In the genomic region with DNA sequence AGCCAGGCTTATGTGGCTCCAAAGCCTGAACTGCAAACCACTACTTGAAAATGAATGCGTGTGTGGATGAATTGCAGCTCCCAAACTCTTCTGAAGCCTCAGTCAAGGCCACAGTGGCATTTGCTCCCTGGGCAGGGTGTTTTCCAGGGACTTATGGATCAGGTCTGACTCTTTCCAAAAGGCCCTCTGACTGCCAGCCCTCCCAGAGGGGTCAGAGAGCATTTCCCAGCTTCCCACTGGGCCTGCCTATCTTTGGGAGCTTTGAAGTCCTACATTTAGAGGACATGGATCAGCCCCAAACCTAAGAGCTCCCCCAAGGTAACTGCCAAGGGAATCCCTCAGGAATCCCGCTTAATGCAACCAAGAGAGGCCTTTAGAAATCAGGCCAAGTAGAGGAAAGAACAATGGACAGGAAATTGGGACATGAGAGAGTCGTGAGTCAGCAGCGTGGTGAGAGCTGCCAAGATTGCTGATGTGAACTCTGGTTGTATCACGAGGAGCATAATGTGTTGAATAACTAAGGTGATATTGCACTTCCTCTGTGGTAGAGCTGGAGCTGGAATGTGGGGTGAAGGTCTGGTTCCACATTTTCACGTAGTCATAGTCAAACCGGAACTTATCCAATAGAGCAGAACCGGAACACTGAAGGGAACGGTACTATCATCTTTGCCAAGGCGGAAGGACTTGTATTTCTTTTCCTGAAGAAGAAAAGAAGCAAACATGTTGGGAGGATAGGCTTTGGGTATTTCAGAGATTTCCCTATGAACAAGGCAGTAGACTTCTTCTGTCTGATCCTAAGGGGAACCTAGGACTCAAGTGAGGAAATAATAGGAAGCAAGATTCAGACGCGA, we compare ENCODE assay signal across 1 cellular context.
A peak's percentile ranks its signal among the peaks of the same experiment; 100 is the strongest.
TF ChIP-seq lines count a peak whose summit lies in the region.

No MANE protein-coding gene starts in this region.

TF ChIP-seq in HepG2, 621 proteins besides CTCF, POLR2A, EP300 and RAD21 (continued from another document and continues in another):
- TF ChIP-seq ZSCAN9 (CRISPR knock-in tag; IDR thresholded peaks at IDR 0.05; ENCODE audit: borderline replicate concordance) (peak; percentile 43; the same call in 1 of the 2 replicates), PHF8 (CRISPR knock-in tag; IDR thresholded peaks at IDR 0.05) (0 out of 2 replicates have a peak, but pooled peaks have one; percentile 33), BRF2 (CRISPR knock-in tag; IDR thresholded peaks at IDR 0.05) (no peak), ZNF788 (CRISPR knock-in tag; IDR thresholded peaks at IDR 0.05; ENCODE audit: borderline replicate concordance) (peak; percentile 40; the same call in 1 of the 2 replicates), STAG1 (CRISPR knock-in tag; IDR thresholded peaks at IDR 0.05) (no peak), TBX2 (CRISPR knock-in tag; IDR thresholded peaks at IDR 0.05; ENCODE audit: borderline replicate concordance) (peak; percentile 16), GATAD1 (CRISPR knock-in tag; IDR thresholded peaks at IDR 0.05) (0 out of 2 replicates have a peak, but pooled peaks have one; percentile 18), NCOR1 (IDR thresholded peaks at IDR 0.05; ENCODE audit: borderline replicate concordance, low read length) (peak; percentile 60; the same call in 1 of the 2 replicates), ZFY (CRISPR knock-in tag; IDR thresholded peaks at IDR 0.05) (peak; percentile 62; the same call in 1 of the 2 replicates), NR2F6 (IDR thresholded peaks at IDR 0.05) (peak; percentile 75), NR2F6 (CRISPR knock-in tag; IDR thresholded peaks at IDR 0.05) (peak; percentile 50), ISL2 (CRISPR knock-in tag; IDR thresholded peaks at IDR 0.05) (0 out of 2 replicates have a peak, but pooled peaks have one; percentile 41), STAT6 (CRISPR knock-in tag; IDR thresholded peaks at IDR 0.05; ENCODE audit: borderline replicate concordance) (no peak), ZBTB21 (CRISPR knock-in tag; IDR thresholded peaks at IDR 0.05) (peak; percentile 36; the same call in 1 of the 2 replicates), SRF (IDR thresholded peaks at IDR 0.05; ENCODE audit: low read depth, low read length) (0 out of 2 replicates have a peak, but pooled peaks have one; percentile 12), ELF3 (CRISPR knock-in tag; IDR thresholded peaks at IDR 0.05) (peak; percentile 42), PHF5A (CRISPR knock-in tag; IDR thresholded peaks at IDR 0.05; ENCODE audit: low read depth, unreplicated experiment) (peak; percentile 11), FOXA3 (CRISPR knock-in tag; IDR thresholded peaks at IDR 0.05) (0 out of 2 replicates have a peak, but pooled peaks have one; percentile 18), NFE2L2 (IDR thresholded peaks at IDR 0.05; ENCODE audit: low read length) (peak; percentile 48; the same call in 1 of the 2 replicates), ARNTL (CRISPR knock-in tag; IDR thresholded peaks at IDR 0.05) (peak; percentile 55; the same call in 1 of the 2 replicates), ZNF589 (CRISPR knock-in tag; conservative IDR thresholded peaks at IDR 0.05) (no peak), DNMT3B (CRISPR knock-in tag; conservative IDR thresholded peaks at IDR 0.05) (0 out of 2 replicates have a peak, but pooled peaks have one; percentile 20), SPEN (CRISPR knock-in tag; IDR thresholded peaks at IDR 0.05; ENCODE audit: low read depth) (peak; percentile 42; the same call in 1 of the 2 replicates), HIVEP1 (CRISPR knock-in tag; IDR thresholded peaks at IDR 0.05) (peak; percentile 88; the same call in 1 of the 2 replicates), SOX13 (IDR thresholded peaks at IDR 0.05) (peak; percentile 83), SOX13 (CRISPR knock-in tag; conservative IDR thresholded peaks at IDR 0.05 in 1 of 2, IDR thresholded peaks at IDR 0.05 in 1 of 2) (peak in 1 of 2 experiments; percentile 86; a peak in 2 of 4 replicates), ESRRA (CRISPR knock-in tag; IDR thresholded peaks at IDR 0.05; ENCODE audit: low read depth) (0 out of 2 replicates have a peak, but pooled peaks have one; percentile 43), FOXP4 (CRISPR knock-in tag; IDR thresholded peaks at IDR 0.05) (0 out of 2 replicates have a peak, but pooled peaks have one; percentile 9), ZNF12 (CRISPR knock-in tag; IDR thresholded peaks at IDR 0.05) (peak; percentile 37), SIN3A (IDR thresholded peaks at IDR 0.05; ENCODE audit: borderline replicate concordance, low read depth, low read length) (peak; percentile 34; the same call in 1 of the 2 replicates), MTF2 (CRISPR knock-in tag; IDR thresholded peaks at IDR 0.05; ENCODE audit: borderline replicate concordance) (no peak), ZGPAT (CRISPR knock-in tag; IDR thresholded peaks at IDR 0.05) (peak; percentile 73), ZNF672 (CRISPR knock-in tag; IDR thresholded peaks at IDR 0.05) (no peak)
- TF ChIP-seq, protein P1, sequence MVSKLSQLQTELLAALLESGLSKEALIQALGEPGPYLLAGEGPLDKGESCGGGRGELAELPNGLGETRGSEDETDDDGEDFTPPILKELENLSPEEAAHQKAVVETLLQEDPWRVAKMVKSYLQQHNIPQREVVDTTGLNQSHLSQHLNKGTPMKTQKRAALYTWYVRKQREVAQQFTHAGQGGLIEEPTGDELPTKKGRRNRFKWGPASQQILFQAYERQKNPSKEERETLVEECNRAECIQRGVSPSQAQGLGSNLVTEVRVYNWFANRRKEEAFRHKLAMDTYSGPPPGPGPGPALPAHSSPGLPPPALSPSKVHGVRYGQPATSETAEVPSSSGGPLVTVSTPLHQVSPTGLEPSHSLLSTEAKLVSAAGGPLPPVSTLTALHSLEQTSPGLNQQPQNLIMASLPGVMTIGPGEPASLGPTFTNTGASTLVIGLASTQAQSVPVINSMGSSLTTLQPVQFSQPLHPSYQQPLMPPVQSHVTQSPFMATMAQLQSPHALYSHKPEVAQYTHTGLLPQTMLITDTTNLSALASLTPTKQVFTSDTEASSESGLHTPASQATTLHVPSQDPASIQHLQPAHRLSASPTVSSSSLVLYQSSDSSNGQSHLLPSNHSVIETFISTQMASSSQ (IDR thresholded peaks at IDR 0.05; ENCODE audit: low read depth) = no peak
- TF ChIP-seq, protein P1 (CRISPR knock-in tag; IDR thresholded peaks at IDR 0.05; ENCODE audit: borderline replicate concordance) = peak; percentile 58; the same call in 1 of the 2 replicates
- TF ChIP-seq, protein P2, sequence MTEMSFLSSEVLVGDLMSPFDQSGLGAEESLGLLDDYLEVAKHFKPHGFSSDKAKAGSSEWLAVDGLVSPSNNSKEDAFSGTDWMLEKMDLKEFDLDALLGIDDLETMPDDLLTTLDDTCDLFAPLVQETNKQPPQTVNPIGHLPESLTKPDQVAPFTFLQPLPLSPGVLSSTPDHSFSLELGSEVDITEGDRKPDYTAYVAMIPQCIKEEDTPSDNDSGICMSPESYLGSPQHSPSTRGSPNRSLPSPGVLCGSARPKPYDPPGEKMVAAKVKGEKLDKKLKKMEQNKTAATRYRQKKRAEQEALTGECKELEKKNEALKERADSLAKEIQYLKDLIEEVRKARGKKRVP (CRISPR knock-in tag; IDR thresholded peaks at IDR 0.05) = 0 out of 4 replicates have a peak, but pooled peaks of 1 of the 2 experiments have one; percentile 27
- TF ChIP-seq, protein P3, sequence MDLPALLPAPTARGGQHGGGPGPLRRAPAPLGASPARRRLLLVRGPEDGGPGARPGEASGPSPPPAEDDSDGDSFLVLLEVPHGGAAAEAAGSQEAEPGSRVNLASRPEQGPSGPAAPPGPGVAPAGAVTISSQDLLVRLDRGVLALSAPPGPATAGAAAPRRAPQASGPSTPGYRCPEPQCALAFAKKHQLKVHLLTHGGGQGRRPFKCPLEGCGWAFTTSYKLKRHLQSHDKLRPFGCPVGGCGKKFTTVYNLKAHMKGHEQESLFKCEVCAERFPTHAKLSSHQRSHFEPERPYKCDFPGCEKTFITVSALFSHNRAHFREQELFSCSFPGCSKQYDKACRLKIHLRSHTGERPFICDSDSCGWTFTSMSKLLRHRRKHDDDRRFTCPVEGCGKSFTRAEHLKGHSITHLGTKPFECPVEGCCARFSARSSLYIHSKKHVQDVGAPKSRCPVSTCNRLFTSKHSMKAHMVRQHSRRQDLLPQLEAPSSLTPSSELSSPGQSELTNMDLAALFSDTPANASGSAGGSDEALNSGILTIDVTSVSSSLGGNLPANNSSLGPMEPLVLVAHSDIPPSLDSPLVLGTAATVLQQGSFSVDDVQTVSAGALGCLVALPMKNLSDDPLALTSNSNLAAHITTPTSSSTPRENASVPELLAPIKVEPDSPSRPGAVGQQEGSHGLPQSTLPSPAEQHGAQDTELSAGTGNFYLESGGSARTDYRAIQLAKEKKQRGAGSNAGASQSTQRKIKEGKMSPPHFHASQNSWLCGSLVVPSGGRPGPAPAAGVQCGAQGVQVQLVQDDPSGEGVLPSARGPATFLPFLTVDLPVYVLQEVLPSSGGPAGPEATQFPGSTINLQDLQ (CRISPR knock-in tag; IDR thresholded peaks at IDR 0.05) = 0 out of 2 replicates have a peak, but pooled peaks have one; percentile 44
- TF ChIP-seq, protein P4, sequence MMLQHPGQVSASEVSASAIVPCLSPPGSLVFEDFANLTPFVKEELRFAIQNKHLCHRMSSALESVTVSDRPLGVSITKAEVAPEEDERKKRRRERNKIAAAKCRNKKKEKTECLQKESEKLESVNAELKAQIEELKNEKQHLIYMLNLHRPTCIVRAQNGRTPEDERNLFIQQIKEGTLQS (CRISPR knock-in tag; IDR thresholded peaks at IDR 0.05) = peak; percentile 63; the same call in 1 of the 2 replicates
- TF ChIP-seq, protein P5, sequence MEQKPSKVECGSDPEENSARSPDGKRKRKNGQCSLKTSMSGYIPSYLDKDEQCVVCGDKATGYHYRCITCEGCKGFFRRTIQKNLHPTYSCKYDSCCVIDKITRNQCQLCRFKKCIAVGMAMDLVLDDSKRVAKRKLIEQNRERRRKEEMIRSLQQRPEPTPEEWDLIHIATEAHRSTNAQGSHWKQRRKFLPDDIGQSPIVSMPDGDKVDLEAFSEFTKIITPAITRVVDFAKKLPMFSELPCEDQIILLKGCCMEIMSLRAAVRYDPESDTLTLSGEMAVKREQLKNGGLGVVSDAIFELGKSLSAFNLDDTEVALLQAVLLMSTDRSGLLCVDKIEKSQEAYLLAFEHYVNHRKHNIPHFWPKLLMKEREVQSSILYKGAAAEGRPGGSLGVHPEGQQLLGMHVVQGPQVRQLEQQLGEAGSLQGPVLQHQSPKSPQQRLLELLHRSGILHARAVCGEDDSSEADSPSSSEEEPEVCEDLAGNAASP (CRISPR knock-in tag; IDR thresholded peaks at IDR 0.05; ENCODE audit: borderline replicate concordance) = peak; percentile 53; the same call in 1 of the 2 replicates
